In genomic region chr3:105853801-105854432, GRCh38 we compare ENCODE assay signal across 11 cellular contexts. TPM values are rescaled to one million over a fixed set of nuclear protein-coding genes. Genes with fewer than 3 reads are reported as not detected.
DNase-seq lines count a peak whose midpoint lies in the region; ATAC-seq, FAIRE-seq and TF ChIP-seq lines count a peak whose summit lies in the region.
"Had no signal": no experiment of that assay in that cellular context is flagged by ENCODE, and none has a peak within 500 bp of the region (broad histone marks: within the 10 kb centered on the region; RNA-seq: fewer than 3 reads in every experiment).

No MANE protein-coding gene starts in this region.

- H3K4me3 Mint-ChIP-seq in activated CD8-positive, alpha-beta memory T cell treated with anti-CD3 and anti-CD28 coated beads, Interleukin-2, amount 10 ng/mL, durations not matched to agents 7 days and 5 days, result peak overlapping the region; percentile 44
- peak overlapping the region; percentile 51 for H3K4me3 Mint-ChIP-seq in stimulated activated memory B cell treated with anti-CD40 and anti-IgM and Interleukin-4, amounts not matched to agents 10 μg/mL and 1 μg/mL and 100 μg/mL, for 72 hours

- peaks cover 72% of the 10 kb centered on the region for H3K36me3 Mint-ChIP-seq in activated CD8-positive, alpha-beta memory T cell treated with anti-CD3 and anti-CD28 coated beads, Interleukin-2, amount 10 ng/mL, durations not matched to agents 7 days and 5 days
- H3K36me3 Mint-ChIP-seq in stimulated activated memory B cell treated with anti-CD40 and anti-IgM and Interleukin-4, amounts not matched to agents 10 μg/mL and 1 μg/mL and 100 μg/mL, for 72 hours, result peaks cover 26% of the 10 kb centered on the region

- H3K4me1 Mint-ChIP-seq in activated CD8-positive, alpha-beta memory T cell treated with anti-CD3 and anti-CD28 coated beads, Interleukin-2, amount 10 ng/mL, durations not matched to agents 7 days and 5 days, result peaks cover 50% of the 10 kb centered on the region
- peaks cover 35% of the 10 kb centered on the region for H3K4me1 Mint-ChIP-seq in stimulated activated memory B cell treated with anti-CD40 and anti-IgM and Interleukin-4, amounts not matched to agents 10 μg/mL and 1 μg/mL and 100 μg/mL, for 72 hours

- DNase-seq in activated CD8-positive, alpha-beta memory T cell treated with anti-CD3 and anti-CD28 coated beads, Interleukin-2, amount 10 ng/mL, durations not matched to agents 7 days and 5 days, result peak; percentile 66
- DNase-seq in activated CD8-positive, alpha-beta memory T cell treated with anti-CD3 and anti-CD28 coated beads for 24 hours, result no peak
- DNase-seq in H54 (ENCODE audit: insufficient read length, low spot score) (no peak), islet precursor cell (no peak), NCI-H524 (lab: John Stamatoyannopoulos, UW) (no peak)
- DNase-seq: 8988T; activated effector memory CD4-positive, alpha-beta T cell treated with anti-CD3 and anti-CD28 coated beads, Interleukin-2, amount 50 U/mL, for 16 hours; mammary epithelial cell had no signal

- peak overlapping the region; percentile 55 for H3K27ac Mint-ChIP-seq in activated CD8-positive, alpha-beta memory T cell treated with anti-CD3 and anti-CD28 coated beads, Interleukin-2, amount 10 ng/mL, durations not matched to agents 7 days and 5 days
- peak overlapping the region; percentile 94 for H3K27ac Mint-ChIP-seq in stimulated activated memory B cell treated with anti-CD40 and anti-IgM and Interleukin-4, amounts not matched to agents 10 μg/mL and 1 μg/mL and 100 μg/mL, for 72 hours

- peaks cover 7% of the 10 kb centered on the region for H3K9me3 Mint-ChIP-seq in activated CD8-positive, alpha-beta memory T cell treated with anti-CD3 and anti-CD28 coated beads, Interleukin-2, amount 10 ng/mL, durations not matched to agents 7 days and 5 days (ENCODE audit: low read depth)
- H3K9me3 Mint-ChIP-seq in stimulated activated memory B cell treated with anti-CD40 and anti-IgM and Interleukin-4, amounts not matched to agents 10 μg/mL and 1 μg/mL and 100 μg/mL, for 72 hours, result no peaks in the 10 kb centered on the region

- CTCF ChIA-PET in activated CD8-positive, alpha-beta memory T cell treated with anti-CD3 and anti-CD28 coated beads, Interleukin-2, amount 10 ng/mL, durations not matched to agents 7 days and 5 days (lab: Charles Lee), result interaction anchor here (0.9 kb wide), 1 partner anchor 16 kb away, joined by 3 read pairs; no protein-coding TSS in a partner anchor

- ATAC-seq in activated CD8-positive, alpha-beta memory T cell treated with anti-CD3 and anti-CD28 coated beads, Interleukin-2, amount 10 ng/mL, durations not matched to agents 7 days and 5 days, result peak; percentile 87
- ATAC-seq in HG02642 (IDR thresholded peaks at IDR 0.05; ENCODE audit: poor library complexity, unreplicated experiment), result peak; percentile 100
- ATAC-seq in HG03575 (IDR thresholded peaks at IDR 0.05; ENCODE audit: extremely low read depth, insufficient number of reproducible peaks, low FRiP score, unreplicated experiment), result peak; percentile 65
- ATAC-seq in stimulated activated memory B cell treated with anti-CD40 and anti-IgM and Interleukin-4, amounts not matched to agents 10 μg/mL and 1 μg/mL and 100 μg/mL, for 72 hours, result peak; percentile 100

- no peak for TF ChIP-seq POLR2A in H54 (IDR thresholded peaks at IDR 0.05; ENCODE audit: low read depth, low read length)

- H3K27me3 Mint-ChIP-seq in activated CD8-positive, alpha-beta memory T cell treated with anti-CD3 and anti-CD28 coated beads, Interleukin-2, amount 10 ng/mL, durations not matched to agents 7 days and 5 days, result no peaks in the 10 kb centered on the region
- no peaks in the 10 kb centered on the region for H3K27me3 Mint-ChIP-seq in stimulated activated memory B cell treated with anti-CD40 and anti-IgM and Interleukin-4, amounts not matched to agents 10 μg/mL and 1 μg/mL and 100 μg/mL, for 72 hours

- no peak for FAIRE-seq in H54 (lab: Jason Lieb, UNC)

RNA-seq across cellular contexts. Expression of gene CBLB, which starts 14.9 kb away (rescaled TPM):
- total RNA-seq in activated CD8-positive, alpha-beta memory T cell treated with anti-CD3 and anti-CD28 coated beads, Interleukin-2, amount 10 ng/mL, durations not matched to agents 7 days and 5 days, result 100 to 1,000 TPM; 125 to 158 TPM
